Comparison of ENCODE assay signal across 18 cellular contexts in genomic region chr20:62310757-62311121, GRCh38. TPM values are rescaled to one million over a fixed set of nuclear protein-coding genes. Genes with fewer than 3 reads are reported as not detected.
DNase-seq lines count a peak whose midpoint lies in the region; ATAC-seq and TF ChIP-seq lines count a peak whose summit lies in the region.
"Had no signal": no experiment of that assay in that cellular context is flagged by ENCODE, and none has a peak within 500 bp of the region (broad histone marks: within the 10 kb centered on the region; RNA-seq: fewer than 3 reads in every experiment).

No MANE protein-coding gene starts in this region.

- H3K9me3 ChIP-seq in esophagus squamous epithelium, result no peaks in the 10 kb centered on the region
- H3K9me3 ChIP-seq in stomach smooth muscle (ENCODE audit: control insufficient read depth in 2 of 2, low read length in 2 of 2), result no peaks in the 10 kb centered on the region
- H3K9me3 ChIP-seq in vagina, result no peaks in the 10 kb centered on the region
- H3K9me3 ChIP-seq: SK-N-SH had no signal

- no peak for TF ChIP-seq CTCF in esophagus squamous epithelium (IDR thresholded peaks at IDR 0.05)
- no peak for TF ChIP-seq CTCF in vagina (IDR thresholded peaks at IDR 0.05)

- H3K27ac ChIP-seq in esophagus squamous epithelium (peak overlapping the region; percentile 10 to 42 (median 34)), stomach smooth muscle (ENCODE audit: low read length) (peak overlapping the region; percentile 24), vagina (no peak overlapping the region)
- H3K27ac ChIP-seq: PC-9 had no signal

- H3K36me3 ChIP-seq in esophagus squamous epithelium (peaks cover 67 to 100% (median 78%) of the 10 kb centered on the region in 3 donors), stomach smooth muscle (ENCODE audit: control insufficient read depth in 2 of 2, insufficient read depth in 2 of 2, low read length in 2 of 2) (peaks cover 54 to 73% of the 10 kb centered on the region in 2 donors), vagina (peaks cover 0 to 86% of the 10 kb centered on the region in 2 donors)

- H3K4me1 ChIP-seq in esophagus squamous epithelium (peaks cover 5 to 63% (median 32%) of the 10 kb centered on the region in 3 donors), stomach smooth muscle (ENCODE audit: control insufficient read depth, insufficient read depth, low read length) (peaks cover 23% of the 10 kb centered on the region), vagina (peaks cover 30% of the 10 kb centered on the region)

- peak; percentile 4 for DNase-seq in NCI-H748 (lab: John Stamatoyannopoulos, UW; ENCODE audit: unreplicated experiment)
- DNase-seq in NCI-H748 treated with DMSO at 0.1 percent for 48 hours (lab: John Stamatoyannopoulos, UW), result no peak
- peak; percentile 26 for DNase-seq in RPMI7951 (ENCODE audit: low read depth)
- DNase-seq in esophagus squamous epithelium (lab: John Stamatoyannopoulos, UW), result no peak
- no peak for DNase-seq in activated CD4-positive, alpha-beta T cell treated with anti-CD3 and anti-CD28 coated beads for 4 hours
- no peak for DNase-seq in vagina (ENCODE audit: extremely low spot score in 2 of 2)
- DNase-seq: EL, HFFc6, Kasumi-1, NCI-H187 treated with DMSO at 0.1 percent for 48 hours, NCI-H2171, NCI-H446, NCI-H69, PC-9, SHP77, SK-N-SH had no signal

- no peaks in the 10 kb centered on the region for H3K27me3 ChIP-seq in esophagus squamous epithelium
- no peaks in the 10 kb centered on the region for H3K27me3 ChIP-seq in stomach smooth muscle (ENCODE audit: control insufficient read depth in 1 of 2, insufficient read depth in 2 of 2, low read length in 2 of 2)
- H3K27me3 ChIP-seq in vagina, result no peaks in the 10 kb centered on the region

- H3K4me3 ChIP-seq in esophagus squamous epithelium (no peak overlapping the region), stomach smooth muscle (ENCODE audit: low read length in 2 of 2) (no peak overlapping the region), vagina (no peak overlapping the region)
- H3K4me3 ChIP-seq: PC-9 had no signal

- intact Hi-C loops in esophagus squamous epithelium (cut with DNase I), result no loop called here
- intact Hi-C loops in vagina (cut with DNase I), result no loop called here

- no peak for ATAC-seq in HG03457 (IDR thresholded peaks at IDR 0.05; ENCODE audit: unreplicated experiment)

- TF ChIP-seq POLR2A in esophagus squamous epithelium (IDR thresholded peaks at IDR 0.05), result no peak
- no peak for TF ChIP-seq POLR2A in vagina (IDR thresholded peaks at IDR 0.05)

- 37% methylated on average over 2 of the region's 25 CpGs; no CpG with 5 or more reads in 1 of the 2 donors for WGBS in esophagus squamous epithelium, 2 donors

- H3K9ac ChIP-seq in stomach smooth muscle (ENCODE audit: low read length in 2 of 2), result no peak overlapping the region
- H3K9ac ChIP-seq: SK-N-SH had no signal

RNA-seq across cellular contexts. Expression of gene ADRM1, which starts 7.9 kb away (rescaled TPM):
- 215 and 229 TPM in 2 replicates for total RNA-seq in RPMI7951 (2014; rRNA removed; shearing (Covaris generic))
- total RNA-seq in esophagus squamous epithelium (100 to 1,000 TPM; 126 to 173 (median 133) TPM), vagina (110 TPM)

RNA-seq across cellular contexts. Expression of gene LAMA5, which starts 56.4 kb away (rescaled TPM):
- 36.6 and 44.8 TPM in 2 replicates for total RNA-seq in RPMI7951 (2014; rRNA removed; shearing (Covaris generic))
- total RNA-seq in esophagus squamous epithelium (100 to 1,000 TPM in 2 of 4 donors, 10 to 100 TPM in 2; 60.4 to 127 (median 98.9) TPM), vagina (150 TPM)

Comparison
In these comparisons a context has a peak if more than half of its experiments do, and no peak if none do; other contexts are left out.
1. DNase-seq: peak in NCI-H748 (single experiment) and RPMI7951 (single experiment); none in NCI-H748 treated with DMSO at 0.1 percent for 48 hours (single experiment), esophagus squamous epithelium (single experiment), activated CD4-positive, alpha-beta T cell treated with anti-CD3 and anti-CD28 coated beads for 4 hours (0 of 2) and vagina (0 of 2).